1 cellular context compared by ENCODE assay signal in genomic region chr17:82056729-82057621, GRCh38.
TF ChIP-seq lines count a peak whose summit lies in the region.

No MANE protein-coding gene starts in this region.

TF ChIP-seq in HepG2, 621 proteins besides CTCF, POLR2A, EP300 and RAD21 (continued from another document and continues in another):
- 0 out of 2 replicates have a peak, but pooled peaks have one; percentile 43 for TF ChIP-seq ZNF639 (CRISPR knock-in tag; conservative IDR thresholded peaks at IDR 0.05)
- 0 out of 2 replicates have a peak, but pooled peaks have one; percentile 44 for TF ChIP-seq ZNF124 (CRISPR knock-in tag; IDR thresholded peaks at IDR 0.05)
- TF ChIP-seq ZNF343 (CRISPR knock-in tag; IDR thresholded peaks at IDR 0.05): peak; percentile 90; the same call in 1 of the 2 replicates
- TF ChIP-seq FOXA3 (CRISPR knock-in tag; IDR thresholded peaks at IDR 0.05): peak; percentile 42; the same call in 1 of the 2 replicates
- peak; percentile 78; the same call in 1 of the 2 replicates for TF ChIP-seq BCL3 (CRISPR knock-in tag; IDR thresholded peaks at IDR 0.05)
- TF ChIP-seq HINFP (CRISPR knock-in tag; IDR thresholded peaks at IDR 0.05; ENCODE audit: low read depth): peak; percentile 73
- TF ChIP-seq MEIS1 (CRISPR knock-in tag; IDR thresholded peaks at IDR 0.05; ENCODE audit: borderline replicate concordance): peak; percentile 77; the same call in 1 of the 2 replicates
- no peak for TF ChIP-seq IKZF4 (CRISPR knock-in tag; IDR thresholded peaks at IDR 0.05; ENCODE audit: borderline replicate concordance, low read depth, not compliant biosample characterization)
- TF ChIP-seq REL (CRISPR knock-in tag; conservative IDR thresholded peaks at IDR 0.05): peak; percentile 42; the same call in 1 of the 2 replicates
- no peak for TF ChIP-seq ZNF775 (CRISPR knock-in tag; IDR thresholded peaks at IDR 0.05; ENCODE audit: borderline replicate concordance)
- TF ChIP-seq ZBTB4 (CRISPR knock-in tag; IDR thresholded peaks at IDR 0.05; ENCODE audit: borderline replicate concordance): peak; percentile 91
- TF ChIP-seq ZNF569 (CRISPR knock-in tag; IDR thresholded peaks at IDR 0.05; ENCODE audit: borderline replicate concordance): 0 out of 2 replicates have a peak, but pooled peaks have one; percentile 57
- no peak for TF ChIP-seq ZBTB21 (CRISPR knock-in tag; IDR thresholded peaks at IDR 0.05)
- TF ChIP-seq PHF8 (CRISPR knock-in tag; IDR thresholded peaks at IDR 0.05): peak; percentile 58
- TF ChIP-seq ZNF629 (CRISPR knock-in tag; conservative IDR thresholded peaks at IDR 0.05): 0 out of 2 replicates have a peak, but pooled peaks have one; percentile 33
- TF ChIP-seq MTF2 (CRISPR knock-in tag; IDR thresholded peaks at IDR 0.05; ENCODE audit: borderline replicate concordance): peak; percentile 68; the same call in 1 of the 2 replicates
- TF ChIP-seq ZBTB43 (CRISPR knock-in tag; conservative IDR thresholded peaks at IDR 0.05): no peak
- peak; percentile 80; the same call in 1 of the 2 replicates for TF ChIP-seq PITX1 (CRISPR knock-in tag; IDR thresholded peaks at IDR 0.05)
- TF ChIP-seq SP5 (CRISPR knock-in tag; IDR thresholded peaks at IDR 0.05; ENCODE audit: borderline replicate concordance, low read depth): peak; percentile 64
- TF ChIP-seq ZNF709 (CRISPR knock-in tag; IDR thresholded peaks at IDR 0.05): no peak
- TF ChIP-seq KDM6A (CRISPR knock-in tag; IDR thresholded peaks at IDR 0.05; ENCODE audit: low read depth): peak; percentile 71
- 0 out of 2 replicates have a peak, but pooled peaks have one; percentile 24 for TF ChIP-seq ZBTB1 (CRISPR knock-in tag; IDR thresholded peaks at IDR 0.05; ENCODE audit: borderline replicate concordance)
- TF ChIP-seq ZNF10 (CRISPR knock-in tag; IDR thresholded peaks at IDR 0.05; ENCODE audit: borderline replicate concordance, low read depth): no peak
- 0 out of 2 replicates have a peak, but pooled peaks have one; percentile 33 for TF ChIP-seq CBFB (CRISPR knock-in tag; IDR thresholded peaks at IDR 0.05)
- TF ChIP-seq GATAD2A (CRISPR knock-in tag; IDR thresholded peaks at IDR 0.05): 0 out of 2 replicates have a peak, but pooled peaks have one; percentile 34
- TF ChIP-seq THRA (CRISPR knock-in tag; IDR thresholded peaks at IDR 0.05; ENCODE audit: borderline replicate concordance): peak; percentile 71; the same call in 1 of the 2 replicates
- TF ChIP-seq IRX3 (CRISPR knock-in tag; IDR thresholded peaks at IDR 0.05; ENCODE audit: borderline replicate concordance, low read depth): 0 out of 2 replicates have a peak, but pooled peaks have one; percentile 47
- no peak for TF ChIP-seq RORA (CRISPR knock-in tag; IDR thresholded peaks at IDR 0.05)
- TF ChIP-seq TCF7L2 (IDR thresholded peaks at IDR 0.05; ENCODE audit: low read depth, low read length): no peak
- TF ChIP-seq ZNF773 (CRISPR knock-in tag; IDR thresholded peaks at IDR 0.05; ENCODE audit: borderline replicate concordance): 0 out of 2 replicates have a peak, but pooled peaks have one; percentile 34
- TF ChIP-seq HOXA3 (CRISPR knock-in tag; IDR thresholded peaks at IDR 0.05): peak; percentile 83
- peak in 1 of 2 experiments; percentile 20; a peak in 1 of 4 replicates for TF ChIP-seq NR2F1 (CRISPR knock-in tag; IDR thresholded peaks at IDR 0.05)
- peak; percentile 55; the same call in 1 of the 2 replicates for TF ChIP-seq KDM2A (CRISPR knock-in tag; IDR thresholded peaks at IDR 0.05; ENCODE audit: borderline replicate concordance, low read depth)
- TF ChIP-seq ZNF24 (IDR thresholded peaks at IDR 0.05): no peak
- TF ChIP-seq ZNF12 (CRISPR knock-in tag; IDR thresholded peaks at IDR 0.05): no peak
- 0 out of 2 replicates have a peak, but pooled peaks have one; percentile 11 for TF ChIP-seq IRF9 (CRISPR knock-in tag; IDR thresholded peaks at IDR 0.05; ENCODE audit: borderline replicate concordance)
- peak; percentile 88; the same call in 1 of the 2 replicates for TF ChIP-seq TFAP4 (IDR thresholded peaks at IDR 0.05; ENCODE audit: borderline replicate concordance, low read depth)
- TF ChIP-seq ZNF281 (CRISPR knock-in tag; IDR thresholded peaks at IDR 0.05; ENCODE audit: borderline replicate concordance): peak; percentile 86; the same call in 1 of the 2 replicates
- peak; percentile 87; the same call in 1 of the 2 replicates for TF ChIP-seq NCOR1 (IDR thresholded peaks at IDR 0.05; ENCODE audit: borderline replicate concordance, low read length)
- TF ChIP-seq ZFP37 (CRISPR knock-in tag; IDR thresholded peaks at IDR 0.05; ENCODE audit: borderline replicate concordance): no peak
- 0 out of 2 replicates have a peak, but pooled peaks have one; percentile 61 for TF ChIP-seq ZNF670 (CRISPR knock-in tag; IDR thresholded peaks at IDR 0.05; ENCODE audit: borderline replicate concordance)
- TF ChIP-seq TCF12 (IDR thresholded peaks at IDR 0.05): no peak
- peak; percentile 83; the same call in 1 of the 2 replicates for TF ChIP-seq TCF12 (CRISPR knock-in tag; IDR thresholded peaks at IDR 0.05)
- TF ChIP-seq LCORL (IDR thresholded peaks at IDR 0.05): no peak
- peak; percentile 92 for TF ChIP-seq LCORL (CRISPR knock-in tag; IDR thresholded peaks at IDR 0.05)
- TF ChIP-seq ISL2 (CRISPR knock-in tag; IDR thresholded peaks at IDR 0.05): no peak
- peak; percentile 88 for TF ChIP-seq SALL1 (CRISPR knock-in tag; IDR thresholded peaks at IDR 0.05)
- TF ChIP-seq SNAI1 (CRISPR knock-in tag; IDR thresholded peaks at IDR 0.05; ENCODE audit: borderline replicate concordance): peak; percentile 52; the same call in 1 of the 2 replicates
- TF ChIP-seq TOE1 (CRISPR knock-in tag; IDR thresholded peaks at IDR 0.05): no peak; the same call in 1 of the 2 replicates
- 0 out of 2 replicates have a peak, but pooled peaks have one; percentile 24 for TF ChIP-seq RELA (CRISPR knock-in tag; IDR thresholded peaks at IDR 0.05)
- TF ChIP-seq SRSF4 (IDR thresholded peaks at IDR 0.05; ENCODE audit: low read depth, low read length, poor library complexity, severe bottlenecking): peak; percentile 51
- peak; percentile 17; the same call in 1 of the 2 replicates for TF ChIP-seq ZNF225 (CRISPR knock-in tag; IDR thresholded peaks at IDR 0.05)
- no peak for TF ChIP-seq ZNF432 (CRISPR knock-in tag; IDR thresholded peaks at IDR 0.05; ENCODE audit: borderline replicate concordance)
- TF ChIP-seq NFATC3 (CRISPR knock-in tag; IDR thresholded peaks at IDR 0.05): no peak
- no peak; the same call in 1 of the 2 replicates for TF ChIP-seq ATF7-NPFF (CRISPR knock-in tag; IDR thresholded peaks at IDR 0.05; ENCODE audit: low read depth)
